8 cellular contexts compared by ENCODE assay signal in the genomic region with DNA sequence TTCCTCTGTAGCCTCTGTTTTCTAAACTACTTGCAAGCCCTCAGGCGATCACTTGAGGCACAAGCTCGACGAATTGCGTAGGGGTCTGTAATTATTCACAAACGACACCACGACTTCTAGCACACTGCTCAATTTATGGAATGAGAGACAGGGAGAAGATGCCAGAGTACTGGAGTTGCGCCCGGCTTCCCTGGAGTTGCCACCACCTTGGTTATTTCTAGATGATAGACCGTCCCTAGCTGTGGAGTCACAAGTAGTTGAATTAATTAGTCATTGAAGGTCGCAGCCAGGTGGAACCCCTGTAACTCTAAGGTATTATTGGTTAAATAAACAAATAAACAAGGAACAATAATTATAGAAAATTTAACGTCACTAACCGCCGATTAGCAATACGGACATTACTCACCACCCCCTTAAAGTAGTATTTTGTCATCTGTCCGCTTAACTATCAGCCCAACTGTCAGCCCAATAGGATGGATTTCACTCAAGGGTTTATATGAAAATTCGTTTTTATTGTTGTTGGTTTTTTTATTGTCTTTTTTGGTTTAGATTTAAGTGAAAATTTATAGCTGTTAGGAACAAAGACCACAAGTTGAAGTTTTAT. TPM values are rescaled to one million over a fixed set of nuclear protein-coding genes. Genes with fewer than 3 reads are reported as not detected.
A peak's percentile ranks its signal among the peaks of the same experiment; 100 is the strongest.
DNase-seq lines count a peak whose midpoint lies in the region; ATAC-seq lines count a peak whose summit lies in the region.

No MANE protein-coding gene starts in this region.

- no peaks in the 10 kb centered on the region for H3K4me1 ChIP-seq in mesodermal cell (ENCODE audit: control insufficient read depth, insufficient read depth, low read length, poor library complexity, severe bottlenecking)

- H3K27ac ChIP-seq in mesodermal cell (ENCODE audit: low read depth, low read length, severe bottlenecking): peak overlapping the region; percentile 99

- WGBS in mesodermal cell (ENCODE audit: insufficient coverage in 2 of 2), 2 experiments: 3 to 19% methylated on average over 7 to 9 of the region's 16 CpGs

- no peaks in the 10 kb centered on the region for H3K36me3 ChIP-seq in mesodermal cell (ENCODE audit: control insufficient read depth, insufficient read depth, low read length)

- peak overlapping the region; percentile 84 for H3K4me3 ChIP-seq in mesodermal cell (ENCODE audit: extremely low read depth, insufficient read depth, low read length, poor library complexity, severe bottlenecking)

- H3K9me3 ChIP-seq in mesodermal cell (ENCODE audit: control insufficient read depth, low read length): no peaks in the 10 kb centered on the region

- peak; percentile 0 for ATAC-seq in GM18508 (IDR thresholded peaks at IDR 0.05; ENCODE audit: insufficient read depth, unreplicated experiment)

- DNase-seq in A172 (ENCODE audit: low spot score): peak; percentile 72
- peak; percentile 61 for DNase-seq in NCI-H345 treated with DMSO at 0.1 percent for 48 hours (lab: John Stamatoyannopoulos, UW; ENCODE audit: unreplicated experiment)
- DNase-seq in cerebellum (ENCODE audit: low spot score): peak; percentile 4
- DNase-seq in amniotic stem cell (lab: John Stamatoyannopoulos, UW): no peak
- DNase-seq in stimulated activated CD4-positive, alpha-beta T cell treated with anti-CD3 and anti-CD28 coated beads, Interleukin-1b, Interleukin-23, amount 100 ng/mL, for 48 hours: no peak
- DNase-seq in cerebellar nuclear complex (lab: John Stamatoyannopoulos, UW): no peak

RNA-seq across cellular contexts. Expression of a gene that starts 0.9 kb away (rescaled TPM):
- total RNA-seq in A172 (2014; rRNA removed; shearing (Covaris generic)): 51.7 and 61.2 TPM in 2 replicates
- total RNA-seq in cerebellum: 97.4 TPM
- polyA plus RNA-seq in mesodermal cell (2013, experiment 1 of 2): 74.6 TPM
- polyA plus RNA-seq in mesodermal cell (2013, experiment 2 of 2): 79.9 TPM

RNA-seq across cellular contexts. Expression of a gene that starts 1.0 kb away (rescaled TPM):
- total RNA-seq in A172 (2014; rRNA removed; shearing (Covaris generic)): not detected in 2 replicates
- total RNA-seq in cerebellum: 1.8 TPM
- polyA plus RNA-seq in mesodermal cell (2013, experiment 1 of 2): 0.85 TPM
- polyA plus RNA-seq in mesodermal cell (2013, experiment 2 of 2): 1.2 TPM

Comparison
In these comparisons a context has a peak if more than half of its experiments do, and no peak if none do; other contexts are left out.
1. DNase-seq: peak in A172 (single experiment), NCI-H345 treated with DMSO at 0.1 percent for 48 hours (single experiment) and cerebellum (single experiment); none in amniotic stem cell (single experiment), stimulated activated CD4-positive, alpha-beta T cell treated with anti-CD3 and anti-CD28 coated beads, Interleukin-1b, Interleukin-23, amount 100 ng/mL, for 48 hours (single experiment) and cerebellar nuclear complex (0 of 2).